10 cellular contexts compared by ENCODE assay signal in the genomic region with DNA sequence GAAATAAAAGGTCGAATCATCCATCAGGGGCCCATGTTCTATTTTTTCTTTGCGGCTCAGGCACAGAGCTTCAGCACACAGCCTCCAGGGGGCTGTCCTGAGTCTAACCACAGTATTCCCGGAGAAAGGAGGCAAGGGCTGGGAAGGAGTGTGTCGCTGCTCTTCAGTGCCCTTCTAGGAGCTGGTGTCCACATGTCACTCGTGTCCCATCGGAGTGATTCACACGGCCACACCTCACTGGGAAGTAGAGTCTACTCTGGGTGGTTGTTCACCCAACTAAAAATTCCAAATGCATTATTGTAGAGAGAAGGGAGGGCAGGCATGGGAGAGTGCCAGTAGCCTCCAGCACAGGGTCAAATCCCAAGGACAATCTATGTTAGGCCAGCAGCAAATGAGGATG.
DNase-seq lines count a peak whose midpoint lies in the region; ATAC-seq and TF ChIP-seq lines count a peak whose summit lies in the region.
"Had no signal": no experiment of that assay in that cellular context is flagged by ENCODE, and none has a peak within 500 bp of the region (broad histone marks: within the 10 kb centered on the region; RNA-seq: fewer than 3 reads in every experiment).

No MANE protein-coding gene starts in this region.

- no peaks in the 10 kb centered on the region for H3K27me3 ChIP-seq in DND-41 (ENCODE audit: insufficient read depth, low read length, poor library complexity)

- H4K20me1 ChIP-seq in DND-41 (ENCODE audit: insufficient read depth, low read length), result no peaks in the 10 kb centered on the region

- H3K79me2 ChIP-seq in DND-41 (ENCODE audit: insufficient read depth, low read length), result no peaks in the 10 kb centered on the region

- intact Hi-C loops in mucosa of descending colon (cut with DNase I, micrococcal nuclease), result no loop called here

- no peaks in the 10 kb centered on the region for H3K9me3 ChIP-seq in DND-41 (ENCODE audit: insufficient read depth, low read length, severe bottlenecking)
- H3K9me3 ChIP-seq in mucosa of descending colon, result no peaks in the 10 kb centered on the region

- H3K4me1 ChIP-seq in DND-41 (ENCODE audit: insufficient read depth, low read length), result no peaks in the 10 kb centered on the region
- H3K4me1 ChIP-seq in mucosa of descending colon (ENCODE audit: low read depth), result peaks cover 5% of the 10 kb centered on the region

- ATAC-seq in DND-41 (ENCODE audit: insufficient read depth, low read depth) (no peak), mucosa of descending colon (peak; percentile 45), GM18498 (IDR thresholded peaks at IDR 0.05; ENCODE audit: unreplicated experiment) (no peak)
- ATAC-seq in activated naive CD4-positive, alpha-beta T cell treated with anti-CD3 and anti-CD28 coated beads, Interleukin-2, amount 50 U/mL, for 72 hours, result no peak

- H3K9me3 Mint-ChIP-seq in brain, result peaks cover 0 to 5% (median 0%) of the 10 kb centered on the region in 5 experiments
- no peaks in the 10 kb centered on the region for H3K9me3 Mint-ChIP-seq in activated naive CD4-positive, alpha-beta T cell treated with anti-CD3 and anti-CD28 coated beads, Interleukin-2, amount 50 U/mL, for 72 hours

- no peaks in the 10 kb centered on the region for H3K36me3 Mint-ChIP-seq in brain
- peaks cover 0 to 1% of the 10 kb centered on the region in 2 donors for H3K36me3 Mint-ChIP-seq in activated naive CD4-positive, alpha-beta T cell treated with anti-CD3 and anti-CD28 coated beads, Interleukin-2, amount 50 U/mL, for 72 hours

- peaks cover 22% of the 10 kb centered on the region for H3K4me1 Mint-ChIP-seq in brain

- no peak overlapping the region for H3K9ac ChIP-seq in DND-41 (ENCODE audit: low read depth, low read length)

- peak overlapping the region in 2 of 5 experiments; percentile 5 to 16 for H3K4me3 Mint-ChIP-seq in brain

- TF ChIP-seq CTCF in DND-41 (IDR thresholded peaks at IDR 0.05; ENCODE audit: borderline replicate concordance, extremely low read depth, low read length, poor library complexity, severe bottlenecking) (peak; percentile 27), brain (conservative IDR thresholded peaks at IDR 0.05) (peak; percentile 16 to 61), mucosa of descending colon (IDR thresholded peaks at IDR 0.05) (peak; percentile 54)

- H3K27ac ChIP-seq in DND-41 (ENCODE audit: low read length), result no peak overlapping the region

- peaks cover 15% of the 10 kb centered on the region for H3K27me3 Mint-ChIP-seq in brain

- DNase-seq in DND-41 (no peak), HuH-7.5 (ENCODE audit: low spot score) (peak; percentile 81), mucosa of descending colon (peak in 2 of 3 donors; percentile 60 to 71), middle frontal gyrus (ENCODE audit: extremely low spot score, low spot score) (no peak)
- no peak for DNase-seq in activated naive CD4-positive, alpha-beta T cell treated with anti-CD3 and anti-CD28 coated beads, Interleukin-2, amount 50 U/mL, for 72 hours (ENCODE audit: low spot score in 2 of 2)
- no peak for DNase-seq in central memory CD4-positive, alpha-beta T cell
- DNase-seq: activated naive CD4-positive, alpha-beta T cell; NCI-H774 had no signal

- no peak overlapping the region for H3K4me3 ChIP-seq in DND-41 (ENCODE audit: low read depth in 1 of 2, low read length in 2 of 2)
- no peak overlapping the region for H3K4me3 ChIP-seq in mucosa of descending colon

- H3K4me2 ChIP-seq in DND-41 (ENCODE audit: insufficient read depth, low read length), result no peak overlapping the region

- no peaks in the 10 kb centered on the region for H3K36me3 ChIP-seq in DND-41 (ENCODE audit: insufficient read depth, low read length)
- H3K36me3 ChIP-seq in mucosa of descending colon (ENCODE audit: low read depth), result no peaks in the 10 kb centered on the region

- H3K27ac Mint-ChIP-seq in brain, result peak overlapping the region in 2 of 5 experiments; percentile 7 to 30
- H3K27ac Mint-ChIP-seq in activated naive CD4-positive, alpha-beta T cell treated with anti-CD3 and anti-CD28 coated beads, Interleukin-2, amount 50 U/mL, for 72 hours, result no peak overlapping the region

- no peak overlapping the region for H2AFZ ChIP-seq in DND-41 (ENCODE audit: low read depth, low read length)

Comparison
In these comparisons a context has a peak if more than half of its experiments do, and no peak if none do; other contexts are left out.
1. DNase-seq: peak in HuH-7.5 (single experiment) and mucosa of descending colon (2 of 3); none in DND-41 (single experiment), activated naive CD4-positive, alpha-beta T cell treated with anti-CD3 and anti-CD28 coated beads, Interleukin-2, amount 50 U/mL, for 72 hours (0 of 2), central memory CD4-positive, alpha-beta T cell (single experiment) and middle frontal gyrus (single experiment).
2. Peak in every context shown above with its lines, with median percentiles within 50 percentile points of each other: CTCF ChIP-seq.